ENCODE assay signal across 8 cellular contexts in genomic region chr15:100879046-100879445, GRCh38. TPM values are rescaled to one million over a fixed set of nuclear protein-coding genes. Genes with fewer than 3 reads are reported as not detected.
DNase-seq lines count a peak whose midpoint lies in the region; ATAC-seq, FAIRE-seq and TF ChIP-seq lines count a peak whose summit lies in the region.

No MANE protein-coding gene starts in this region.

- DNase-seq in GM19239 (ENCODE audit: insufficient read length, low spot score) (peak; percentile 27), Panc1 (ENCODE audit: low read depth, low spot score) (no peak), glomerular visceral epithelial cell (ENCODE audit: extremely low spot score) (peak; percentile 20), C1 segment of cervical spinal cord (lab: John Stamatoyannopoulos, UW) (no peak), NCI-H146 (lab: John Stamatoyannopoulos, UW) (no peak), hypothalamus (lab: John Stamatoyannopoulos, UW) (no peak)

- H3K9ac ChIP-seq in skeletal muscle satellite cell (ENCODE audit: low read depth, low read length), result peak overlapping the region; percentile 58

- H3K27ac ChIP-seq in Panc1 (ENCODE audit: low read length), result peak overlapping the region; percentile 75

- intact Hi-C loops in Panc1 (cut with micrococcal nuclease; ENCODE audit: unreplicated experiment), result no loop called here

- H3K27me3 ChIP-seq in Panc1 (ENCODE audit: control insufficient read depth, insufficient read depth, low read length) (no peaks in the 10 kb centered on the region), skeletal muscle satellite cell (ENCODE audit: control insufficient read depth, insufficient read depth, low read length) (peaks cover 19% of the 10 kb centered on the region)

- POLR2A ChIA-PET in Panc1 (lab: Charles Lee), result no interaction called here

- no peak for TF ChIP-seq CTCF in Panc1 (IDR thresholded peaks at IDR 0.05)

- in situ Hi-C loops in Panc1 (cut with HindIII; ENCODE audit: low pct_unique_long_range_greater_than_20kb, low sequenced_read_pairs), result no loop called here

- CTCF ChIA-PET in Panc1 (lab: Charles Lee), result interaction anchor here (0.9 kb wide), 1 partner anchor 208 kb away, joined by 3 read pairs; no protein-coding TSS in a partner anchor

- H3K9me3 ChIP-seq in Panc1 (ENCODE audit: control insufficient read depth, insufficient read depth, low read depth, low read length) (no peaks in the 10 kb centered on the region), skeletal muscle satellite cell (replicated peaks; ENCODE audit: low read length) (no peaks in the 10 kb centered on the region)

- BruUV-seq in Panc1 (replicated peaks; lab: Mats Ljungman, UMichigan), result no TSS peak

- ATAC-seq in Panc1, result peak; percentile 58
- no peak for ATAC-seq in HG02938 (IDR thresholded peaks at IDR 0.05; ENCODE audit: unreplicated experiment)

- H3K4me3 ChIP-seq in Panc1 (ENCODE audit: low read depth in 2 of 2, low read length in 2 of 2) (peak overlapping the region; percentile 81), skeletal muscle satellite cell (ENCODE audit: low read length) (peak overlapping the region; percentile 73)

- FAIRE-seq in GM19239 (lab: Jason Lieb, UNC), result no peak

- H3K4me1 ChIP-seq in Panc1 (ENCODE audit: control insufficient read depth, insufficient read depth, low read length) (peaks cover 32% of the 10 kb centered on the region), skeletal muscle satellite cell (ENCODE audit: control insufficient read depth, insufficient read depth, low read length) (no peaks in the 10 kb centered on the region)

- H3K36me3 ChIP-seq in Panc1 (ENCODE audit: control insufficient read depth, insufficient read depth, low read length), result peaks cover 3% of the 10 kb centered on the region; the same call in 1 of the 2 replicates
- no peaks in the 10 kb centered on the region for H3K36me3 ChIP-seq in skeletal muscle satellite cell (ENCODE audit: insufficient read depth, low read length)

- peak overlapping the region; percentile 86 for H3K4me2 ChIP-seq in skeletal muscle satellite cell (ENCODE audit: low read length)

RNA-seq across cellular contexts. Expression of gene ALDH1A3, which starts 0.6 kb away (rescaled TPM):
- total RNA-seq in Panc1 (2021; ENCODE audit: unreplicated experiment), result 143 TPM
- 320 TPM for polyA plus RNA-seq in Panc1 (2012; ENCODE audit: insufficient read length)
- total RNA-seq in skeletal muscle satellite cell (2012; rRNA removed), result 118 and 290 TPM in 2 replicates

RNA-seq across cellular contexts. Expression of gene LRRK1, which starts 40.1 kb away (rescaled TPM):
- 88.0 TPM for total RNA-seq in Panc1 (2021; ENCODE audit: unreplicated experiment)
- 55.0 TPM for polyA plus RNA-seq in Panc1 (2012; ENCODE audit: insufficient read length)
- total RNA-seq in skeletal muscle satellite cell (2012; rRNA removed), result 9.1 and 10.9 TPM in 2 replicates

Comparison
In these comparisons a context has a peak if more than half of its experiments do, and no peak if none do; other contexts are left out.
1. DNase-seq: peak in GM19239 (single experiment) and glomerular visceral epithelial cell (single experiment); none in Panc1 (single experiment), C1 segment of cervical spinal cord (0 of 14), NCI-H146 (single experiment) and hypothalamus (0 of 51).